In the genomic region with DNA sequence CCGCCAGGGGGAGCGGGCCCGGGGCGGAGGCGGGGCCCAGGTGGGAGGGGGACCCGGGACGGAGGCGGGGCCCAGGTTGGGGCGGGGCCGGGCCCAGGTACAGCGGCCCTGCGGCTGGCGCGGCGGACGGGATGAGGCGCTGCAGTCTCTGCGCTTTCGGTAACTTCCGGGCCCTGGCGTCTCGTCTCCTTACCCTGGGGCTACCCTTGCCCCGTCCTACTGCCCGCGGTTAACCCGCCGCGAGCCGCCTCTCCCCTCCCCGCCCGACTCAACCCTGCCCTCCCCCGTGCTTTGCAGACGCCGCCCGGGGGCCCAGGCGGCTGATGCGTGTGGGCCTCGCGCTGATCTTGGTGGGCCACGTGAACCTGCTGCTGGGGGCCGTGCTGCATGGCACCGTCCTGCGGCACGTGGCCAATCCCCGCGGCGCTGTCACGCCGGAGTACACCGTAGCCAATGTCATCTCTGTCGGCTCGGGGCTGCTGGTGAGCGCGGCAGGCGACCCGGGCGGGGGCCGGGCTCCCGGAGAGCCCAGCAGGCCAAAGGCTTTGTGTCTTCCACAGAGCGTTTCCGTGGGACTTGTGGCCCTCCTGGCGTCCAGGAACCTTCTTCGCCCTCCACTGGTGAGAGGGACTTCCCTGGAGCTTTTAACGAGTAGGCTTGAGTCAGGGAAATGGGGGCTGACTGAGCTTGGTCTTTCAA, we compare ENCODE assay signal across 8 cellular contexts. TPM values are rescaled to one million over a fixed set of nuclear protein-coding genes. Genes with fewer than 3 reads are reported as not detected.
DNase-seq lines count a peak whose midpoint lies in the region; ATAC-seq and TF ChIP-seq lines count a peak whose summit lies in the region.

Gene KRTCAP3, plus strand, starts transcription at position 100 of the 699 bp plus-strand sequence. Its CDS starts 32 bp downstream, at position 132.

- no peaks in the 10 kb centered on the region for H3K27me3 ChIP-seq in heart left ventricle

- no peak for TF ChIP-seq CTCF in heart left ventricle (IDR thresholded peaks at IDR 0.05)
- TF ChIP-seq CTCF in retinal pigment epithelial cell (conservative IDR thresholded peaks at IDR 0.05; ENCODE audit: low read depth, low read length) = peak; percentile 40

- peaks cover 8% of the 10 kb centered on the region for H3K4me1 Mint-ChIP-seq in activated T-helper 1 cell treated with anti-CD3 and anti-CD28 coated beads, Interleukin-12 subunit alpha, Interleukin-12 subunit beta, Interleukin-2, Interleukin-4 antibody, amounts not matched to agents 30 ng/mL and 10 ng/mL and 1 ng/mL, durations not matched to agents 14 hours and 24 hours and 36 hours (ENCODE audit: low read depth)

- H3K4me3 ChIP-seq in heart left ventricle (no peak within 1 kb of the TSS), retinal pigment epithelial cell (ENCODE audit: low read length) (peak within 1 kb of the TSS; percentile 27)

- no peak for TF ChIP-seq POLR2A in heart left ventricle (IDR thresholded peaks at IDR 0.05)

- WGBS in heart left ventricle, 4 donors = 38 to 57% (median 51%) methylated on average over 41 to 64 of the region's 64 CpGs

- no peaks in the 10 kb centered on the region for H3K27me3 Mint-ChIP-seq in activated T-helper 1 cell treated with anti-CD3 and anti-CD28 coated beads, Interleukin-12 subunit alpha, Interleukin-12 subunit beta, Interleukin-2, Interleukin-4 antibody, amounts not matched to agents 30 ng/mL and 10 ng/mL and 1 ng/mL, durations not matched to agents 14 hours and 24 hours and 36 hours (ENCODE audit: insufficient read depth)

- H3K27ac Mint-ChIP-seq in activated T-helper 1 cell treated with anti-CD3 and anti-CD28 coated beads, Interleukin-12 subunit alpha, Interleukin-12 subunit beta, Interleukin-2, Interleukin-4 antibody, amounts not matched to agents 30 ng/mL and 10 ng/mL and 1 ng/mL, durations not matched to agents 14 hours and 24 hours and 36 hours = no peak within 1 kb of the TSS

- intact Hi-C loops in activated T-helper 1 cell treated with anti-CD3 and anti-CD28 coated beads, Interleukin-12 subunit alpha, Interleukin-12 subunit beta, Interleukin-2, Interleukin-4 antibody, amounts not matched to agents 30 ng/mL and 10 ng/mL and 1 ng/mL, durations not matched to agents 14 hours and 24 hours and 36 hours (cut with micrococcal nuclease) = no loop called here
- intact Hi-C loops in heart left ventricle (cut with DNase I) = no loop called here

- H3K9me3 ChIP-seq in heart left ventricle = no peaks in the 10 kb centered on the region

- H3K27ac ChIP-seq in heart left ventricle = peak within 1 kb of the TSS in 1 of 12 donors; percentile 68

- POLR2A ChIA-PET in HEK293T (lab: Yijun Ruan, JAX) = no interaction called here

- peak in 3 of 4 donors; percentile 32 to 68 (median 50) for ATAC-seq in heart left ventricle

- DNase-seq in activated T-helper 1 cell treated with Interleukin-2 at 50 U/mL for 16 hours (ENCODE audit: low read depth) (peak; percentile 58), activated T-cell treated with anti-CD3 and anti-CD28 coated beads for 4 hours (peak; percentile 15), heart left ventricle (no peak), retinal pigment epithelial cell (ENCODE audit: low read depth) (no peak), HEK293T (ENCODE audit: extremely low spot score) (no peak), ACHN (no peak), NCI-H1694 (lab: John Stamatoyannopoulos, UW) (no peak)
- DNase-seq in activated T-helper 1 cell treated with anti-CD3 and anti-CD28 coated beads, Interleukin-12 subunit alpha, Interleukin-12 subunit beta, Interleukin-2, Interleukin-4 antibody, amounts not matched to agents 30 ng/mL and 10 ng/mL and 1 ng/mL, durations not matched to agents 14 hours and 24 hours and 36 hours (ENCODE audit: low spot score) = no peak

- H3K4me3 Mint-ChIP-seq in activated T-helper 1 cell treated with anti-CD3 and anti-CD28 coated beads, Interleukin-12 subunit alpha, Interleukin-12 subunit beta, Interleukin-2, Interleukin-4 antibody, amounts not matched to agents 30 ng/mL and 10 ng/mL and 1 ng/mL, durations not matched to agents 14 hours and 24 hours and 36 hours = no peak within 1 kb of the TSS

- no peaks in the 10 kb centered on the region for H3K9me3 Mint-ChIP-seq in activated T-helper 1 cell treated with anti-CD3 and anti-CD28 coated beads, Interleukin-12 subunit alpha, Interleukin-12 subunit beta, Interleukin-2, Interleukin-4 antibody, amounts not matched to agents 30 ng/mL and 10 ng/mL and 1 ng/mL, durations not matched to agents 14 hours and 24 hours and 36 hours

- peaks cover 7 to 83% (median 77%) of the 10 kb centered on the region in 9 donors for H3K36me3 ChIP-seq in heart left ventricle

- H3K36me3 Mint-ChIP-seq in activated T-helper 1 cell treated with anti-CD3 and anti-CD28 coated beads, Interleukin-12 subunit alpha, Interleukin-12 subunit beta, Interleukin-2, Interleukin-4 antibody, amounts not matched to agents 30 ng/mL and 10 ng/mL and 1 ng/mL, durations not matched to agents 14 hours and 24 hours and 36 hours (ENCODE audit: low read depth) = peaks cover 40% of the 10 kb centered on the region

- in situ Hi-C loops in ACHN (cut with HindIII; ENCODE audit: low pct_ligation_motif_present, low pct_unique_long_range_greater_than_20kb, low sequenced_read_pairs) = no loop called here

- CTCF ChIA-PET in HEK293T (lab: Yijun Ruan, JAX) = no interaction called here

- peaks cover 0 to 7% (median 0%) of the 10 kb centered on the region in 12 donors for H3K4me1 ChIP-seq in heart left ventricle

TF ChIP-seq in HEK293T, 16 proteins besides CTCF, POLR2A, EP300 and RAD21:
- no peak for TF ChIP-seq FOXM1 (IDR thresholded peaks at IDR 0.05; ENCODE audit: borderline replicate concordance)
TF ChIP-seq in HEK293T: peak in this region for 0.

RNA-seq across cellular contexts. Expression of gene KRTCAP3, which starts in this region (rescaled TPM):
- total RNA-seq in activated T-helper 1 cell treated with anti-CD3 and anti-CD28 coated beads, Interleukin-12 subunit alpha, Interleukin-12 subunit beta, Interleukin-2, Interleukin-4 antibody, amounts not matched to agents 30 ng/mL and 10 ng/mL and 1 ng/mL, durations not matched to agents 14 hours and 24 hours and 36 hours = 3.5 and 5.7 TPM in 2 replicates
- total RNA-seq in heart left ventricle = 1 to 10 TPM in 1 of 9 donors, under 1 TPM in 2, not detected in 6; 0.50 to 1.7 (median 0.61) TPM
- polyA plus RNA-seq in heart left ventricle = under 1 TPM in 1 of 2 donors, not detected in 1; 0.65 TPM

Comparison
In these comparisons a context has a peak if more than half of its experiments do, and no peak if none do; other contexts are left out.
1. DNase-seq: peak in activated T-helper 1 cell treated with Interleukin-2 at 50 U/mL for 16 hours (single experiment) and activated T-cell treated with anti-CD3 and anti-CD28 coated beads for 4 hours (single experiment); none in activated T-helper 1 cell treated with anti-CD3 and anti-CD28 coated beads, Interleukin-12 subunit alpha, Interleukin-12 subunit beta, Interleukin-2, Interleukin-4 antibody, amounts not matched to agents 30 ng/mL and 10 ng/mL and 1 ng/mL, durations not matched to agents 14 hours and 24 hours and 36 hours (single experiment), heart left ventricle (0 of 5), retinal pigment epithelial cell (single experiment), HEK293T (single experiment), ACHN (single experiment) and NCI-H1694 (single experiment).